ENCODE assay signal across 10 cellular contexts in genomic region chr2:197710424-197711042, GRCh38. TPM values are rescaled to one million over a fixed set of nuclear protein-coding genes. Genes with fewer than 3 reads are reported as not detected.
A peak's percentile ranks its signal among the peaks of the same experiment; 100 is the strongest.
DNase-seq lines count a peak whose midpoint lies in the region; ATAC-seq and TF ChIP-seq lines count a peak whose summit lies in the region.
"Had no signal": no experiment of that assay in that cellular context is flagged by ENCODE, and none has a peak within 500 bp of the region (broad histone marks: within the 10 kb centered on the region; RNA-seq: fewer than 3 reads in every experiment).

No MANE protein-coding gene starts in this region.

- H3F3A ChIP-seq in GM23248 (ENCODE audit: insufficient read depth): peaks cover 24% of the 10 kb centered on the region

- no peaks in the 10 kb centered on the region for H3K9me3 Mint-ChIP-seq in activated T-helper 17 cell treated with anti-CD3 and anti-CD28 coated beads, Interleukin-2, amount 50 U/mL, for 72 hours
- H3K9me3 Mint-ChIP-seq: immature natural killer cell had no signal

- no peaks in the 10 kb centered on the region for H3K9me2 ChIP-seq in GM23248 (ENCODE audit: insufficient read depth)

- DNase-seq in GM20000 (ENCODE audit: low spot score) (peak; percentile 71), AG20443 (ENCODE audit: low spot score) (no peak), GM23248 (no peak), EL (no peak), SHP77 (lab: John Stamatoyannopoulos, UW) (no peak)
- DNase-seq: immature natural killer cell, NCI-H187 had no signal

- peak overlapping the region; percentile 88 for H3K4me3 Mint-ChIP-seq in activated T-helper 17 cell treated with anti-CD3 and anti-CD28 coated beads, Interleukin-2, amount 50 U/mL, for 72 hours
- H3K4me3 Mint-ChIP-seq: immature natural killer cell had no signal

- in situ Hi-C loops in GM23248 (cut with MboI): no loop called here

- no peak overlapping the region for H3K9ac ChIP-seq in GM23248

- no peak overlapping the region for H2AFZ ChIP-seq in GM23248

- no peaks in the 10 kb centered on the region for H3K27me3 Mint-ChIP-seq in activated T-helper 17 cell treated with anti-CD3 and anti-CD28 coated beads, Interleukin-2, amount 50 U/mL, for 72 hours

- no peak overlapping the region for H3K4me2 ChIP-seq in GM23248 (ENCODE audit: unreplicated experiment)

- ATAC-seq in GM18520 (IDR thresholded peaks at IDR 0.05; ENCODE audit: unreplicated experiment): peak; percentile 88
- ATAC-seq in HG03108 (IDR thresholded peaks at IDR 0.05; ENCODE audit: unreplicated experiment): peak; percentile 70
- ATAC-seq in activated T-helper 17 cell treated with anti-CD3 and anti-CD28 coated beads, Interleukin-2, amount 50 U/mL, for 72 hours (replicated peaks): peak; percentile 79

- H3K79me2 ChIP-seq in GM23248 (ENCODE audit: insufficient read depth): peaks cover 73% of the 10 kb centered on the region

- peaks cover 33% of the 10 kb centered on the region for H3K4me1 Mint-ChIP-seq in activated T-helper 17 cell treated with anti-CD3 and anti-CD28 coated beads, Interleukin-2, amount 50 U/mL, for 72 hours

- H3K9me3 ChIP-seq in GM23248 (ENCODE audit: low read depth): no peaks in the 10 kb centered on the region

- no peak overlapping the region for H3K27ac ChIP-seq in GM23248

- no peak overlapping the region for H3K4me3 ChIP-seq in GM23248

- peaks cover 68% of the 10 kb centered on the region for H3K36me3 Mint-ChIP-seq in activated T-helper 17 cell treated with anti-CD3 and anti-CD28 coated beads, Interleukin-2, amount 50 U/mL, for 72 hours (ENCODE audit: low read depth)

- no peaks in the 10 kb centered on the region; the same call in 1 of the 2 replicates for H4K20me1 ChIP-seq in GM23248 (ENCODE audit: insufficient read depth)

- no peaks in the 10 kb centered on the region for H3K27me3 ChIP-seq in GM23248 (replicated peaks; ENCODE audit: insufficient read depth)

- H3K4me1 ChIP-seq in GM23248 (ENCODE audit: insufficient read depth): peaks cover 26% of the 10 kb centered on the region

- no peak overlapping the region for H3K27ac Mint-ChIP-seq in activated T-helper 17 cell treated with anti-CD3 and anti-CD28 coated beads, Interleukin-2, amount 50 U/mL, for 72 hours
- H3K27ac Mint-ChIP-seq: immature natural killer cell had no signal

- H3K36me3 ChIP-seq in GM23248 (ENCODE audit: low read depth): no peaks in the 10 kb centered on the region

- no peak for TF ChIP-seq CTCF in GM20000 (IDR thresholded peaks at IDR 0.05; ENCODE audit: extremely low read depth, missing control alignments)

RNA-seq across cellular contexts. Expression of gene MARS2, which starts 5.4 kb away (rescaled TPM):
- total RNA-seq in activated T-helper 17 cell treated with anti-CD3 and anti-CD28 coated beads, Interleukin-2, amount 50 U/mL, for 72 hours: 10 to 100 TPM in 1 of 2 donors, 1 to 10 TPM in 1; 9.4 to 20.6 TPM
- total RNA-seq in GM23248 (2014; rRNA removed; shearing (Covaris generic)): 4.0 and 5.8 TPM in 2 replicates
- polyA plus RNA-seq in GM23248 (2016; fragmentation: Nextera tagmentation; extraction: Ambion mirVana): 3.0 and 3.3 TPM in 2 replicates

RNA-seq across cellular contexts. Expression of gene RFTN2, which starts 35.1 kb away (rescaled TPM):
- total RNA-seq in activated T-helper 17 cell treated with anti-CD3 and anti-CD28 coated beads, Interleukin-2, amount 50 U/mL, for 72 hours: under 1 TPM; 0.17 to 0.29 TPM
- 1.6 and 2.1 TPM in 2 replicates for total RNA-seq in GM23248 (2014; rRNA removed; shearing (Covaris generic))
- 2.2 and 2.6 TPM in 2 replicates for polyA plus RNA-seq in GM23248 (2016; fragmentation: Nextera tagmentation; extraction: Ambion mirVana)
